ENCODE assay signal across 8 cellular contexts in the genomic region with DNA sequence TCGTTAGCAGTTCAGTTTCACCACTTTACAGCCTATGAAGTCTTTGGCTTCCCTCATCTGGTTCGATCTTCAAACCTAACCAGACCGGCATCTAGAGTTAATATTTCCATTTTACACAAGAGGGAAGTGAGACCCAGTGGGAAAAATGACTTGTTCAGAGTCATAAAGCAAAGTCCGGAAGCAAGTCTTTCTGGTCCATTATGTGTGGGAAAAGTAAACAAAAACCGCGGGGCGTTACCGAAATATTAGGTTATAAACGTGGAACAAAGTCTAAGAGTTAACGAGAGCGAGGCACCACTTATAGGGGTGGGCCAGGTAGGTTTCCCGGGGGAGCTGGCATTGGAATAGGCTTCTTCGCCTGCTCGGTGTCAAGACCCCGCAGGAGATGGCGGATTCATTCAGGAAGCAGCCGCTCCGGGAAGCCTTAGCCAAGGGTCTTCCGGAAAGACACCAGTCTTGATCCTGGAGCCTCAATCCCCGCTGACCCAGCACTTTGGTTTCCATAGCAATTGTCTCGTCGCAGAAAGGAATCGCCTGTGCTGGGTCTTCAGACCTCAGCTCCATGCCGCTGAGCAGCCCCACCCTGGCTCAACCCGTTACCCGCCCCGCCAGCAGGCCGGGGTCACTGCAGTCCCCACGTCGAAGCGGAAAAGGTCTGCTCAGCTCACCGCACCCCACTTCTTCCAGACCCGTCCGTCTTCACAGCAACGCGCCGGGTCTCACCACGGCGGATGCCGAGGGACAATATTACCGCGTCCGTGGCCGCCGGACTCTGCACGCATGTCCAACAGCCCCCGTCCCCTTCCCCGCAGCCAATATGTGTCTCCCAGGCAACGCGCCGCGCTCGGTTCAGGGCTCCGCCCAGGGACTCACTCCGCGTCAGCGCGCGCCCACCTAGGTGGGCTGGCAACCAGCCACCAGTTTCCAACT. TPM values are rescaled to one million over a fixed set of nuclear protein-coding genes. Genes with fewer than 3 reads are reported as not detected.
DNase-seq lines count a peak whose midpoint lies in the region; ATAC-seq and TF ChIP-seq lines count a peak whose summit lies in the region.

A gene (plus strand): TSS at position 872 of the 930 bp plus-strand sequence. CDS start 82 bp downstream, outside the sequence.

- H3K9me3 Mint-ChIP-seq in activated naive CD4-positive, alpha-beta T cell treated with anti-CD3 and anti-CD28 coated beads, Interleukin-2, amount 50 U/mL, for 24 hours, result peaks cover 1% of the 10 kb centered on the region

- peaks cover 22% of the 10 kb centered on the region for H3K27me3 Mint-ChIP-seq in activated naive CD4-positive, alpha-beta T cell treated with anti-CD3 and anti-CD28 coated beads, Interleukin-2, amount 50 U/mL, for 24 hours

- H3K9me3 ChIP-seq in heart right ventricle (no peaks in the 10 kb centered on the region), psoas muscle (no peaks in the 10 kb centered on the region)

- ATAC-seq in heart right ventricle, result peak; percentile 66 to 86 (median 74)
- ATAC-seq in psoas muscle, result peak; percentile 15 to 70 (median 44)

- peak within 1 kb of the TSS; percentile 31 for H3K27ac Mint-ChIP-seq in activated naive CD4-positive, alpha-beta T cell treated with anti-CD3 and anti-CD28 coated beads, Interleukin-2, amount 50 U/mL, for 24 hours

- TF ChIP-seq CTCF in heart right ventricle (IDR thresholded peaks at IDR 0.05) (no peak), psoas muscle (IDR thresholded peaks at IDR 0.05) (no peak)

- intact Hi-C loops in heart right ventricle (cut with DNase I), result loop anchor here in 2 of 10 donors (5.0 kb wide), 1 partner anchor 46 kb away; no protein-coding TSS in a partner anchor
- intact Hi-C loops in psoas muscle (cut with DNase I), result no loop called here

- DNase-seq in SIG-M5 treated with dmso at 0.1 percent for 504 hours (lab: John Stamatoyannopoulos, UW; ENCODE audit: unreplicated experiment) (peak; percentile 65), SIG-M5 (lab: John Stamatoyannopoulos, UW) (no peak), NAMALWA (ENCODE audit: low spot score) (peak; percentile 13), heart right ventricle (peak; percentile 21 to 45), psoas muscle (peak in 1 of 2 donors; percentile 39), NCI-H146 treated with DMSO at 0.1 percent for 48 hours (lab: John Stamatoyannopoulos, UW; ENCODE audit: unreplicated experiment) (no peak), NCI-H2171 treated with DMSO at 0.1 percent for 48 hours (lab: John Stamatoyannopoulos, UW) (no peak)

- H3K27ac ChIP-seq in heart right ventricle, result peak within 1 kb of the TSS in 1 of 10 donors; percentile 53
- no peak within 1 kb of the TSS for H3K27ac ChIP-seq in psoas muscle

- H3K27me3 ChIP-seq in heart right ventricle, result peaks cover 0 to 37% (median 7%) of the 10 kb centered on the region in 7 donors
- peaks cover 0 to 26% (median 10%) of the 10 kb centered on the region in 3 donors for H3K27me3 ChIP-seq in psoas muscle (ENCODE audit: insufficient read depth in 3 of 3, low read length in 2 of 3)

- H3K36me3 ChIP-seq in heart right ventricle, result no peaks in the 10 kb centered on the region
- H3K36me3 ChIP-seq in psoas muscle (ENCODE audit: insufficient read depth in 1 of 2, low read depth in 1 of 2), result no peaks in the 10 kb centered on the region

- peak within 1 kb of the TSS; percentile 33 to 76 (median 62) for H3K4me3 ChIP-seq in heart right ventricle
- H3K4me3 ChIP-seq in psoas muscle, result peak within 1 kb of the TSS; percentile 69

- H3K4me1 Mint-ChIP-seq in activated naive CD4-positive, alpha-beta T cell treated with anti-CD3 and anti-CD28 coated beads, Interleukin-2, amount 50 U/mL, for 24 hours, result peaks cover 27% of the 10 kb centered on the region

- WGBS in heart right ventricle, 2 donors, result 3 to 4% methylated on average over 59 of the region's 59 CpGs
- 1 to 2% (median 2%) methylated on average over 58 to 59 of the region's 59 CpGs for WGBS in psoas muscle, 3 donors

- peak within 1 kb of the TSS; percentile 90 for H3K4me3 Mint-ChIP-seq in activated naive CD4-positive, alpha-beta T cell treated with anti-CD3 and anti-CD28 coated beads, Interleukin-2, amount 50 U/mL, for 24 hours

- no peaks in the 10 kb centered on the region for H3K36me3 Mint-ChIP-seq in activated naive CD4-positive, alpha-beta T cell treated with anti-CD3 and anti-CD28 coated beads, Interleukin-2, amount 50 U/mL, for 24 hours

- H3K4me1 ChIP-seq in heart right ventricle, result peaks cover 0 to 17% (median 13%) of the 10 kb centered on the region in 9 donors
- H3K4me1 ChIP-seq in psoas muscle, result peaks cover 6% of the 10 kb centered on the region

RNA-seq across cellular contexts. Expression of the gene that starts here (rescaled TPM):
- total RNA-seq in heart right ventricle (not detected), psoas muscle (not detected)
- polyA plus RNA-seq in heart right ventricle (not detected), psoas muscle (not detected)

Comparison
In these comparisons a context has a peak if more than half of its experiments do, and no peak if none do; other contexts are left out.
1. DNase-seq: peak in SIG-M5 treated with dmso at 0.1 percent for 504 hours (single experiment) and NAMALWA (single experiment); none in SIG-M5 (single experiment), NCI-H146 treated with DMSO at 0.1 percent for 48 hours (single experiment) and NCI-H2171 treated with DMSO at 0.1 percent for 48 hours (single experiment).
2. Peak in DNase-seq, ATAC-seq and H3K4me3 ChIP-seq in heart right ventricle; RNA of the gene not detected or under 1 TPM.
3. Peak in ATAC-seq and H3K4me3 ChIP-seq in psoas muscle; RNA of the gene not detected or under 1 TPM.